In genomic region chr10:58932821-58933314, GRCh38 we compare ENCODE assay signal across 22 cellular contexts.
"Had no signal": no experiment of that assay in that cellular context is flagged by ENCODE, and none has a peak within 500 bp of the region (broad histone marks: within the 10 kb centered on the region; RNA-seq: fewer than 3 reads in every experiment).

No MANE protein-coding gene starts in this region.

- H3K27me3 ChIP-seq: spleen, upper lobe of left lung had no signal

- H3K36me3 Mint-ChIP-seq: brain, immature natural killer cell, natural killer cell had no signal

- H3K27me3 Mint-ChIP-seq: activated B cell treated with CpG ODN at 0.5 μM for 24 hours, brain had no signal

- DNase-seq: activated B cell treated with CpG ODN at 0.5 μM for 24 hours; activated CD4-positive, alpha-beta T cell treated with anti-CD3 and anti-CD28 coated beads for 36 hours; activated CD4-positive, alpha-beta T cell treated with anti-CD3 and anti-CD28 coated beads, Interleukin-2, amount 50 U/mL, for 48 hours; activated gamma-delta T cell; activated naive CD4-positive, alpha-beta T cell treated with anti-CD3 and anti-CD28 coated beads, Interleukin-2, amount 50 U/mL, for 16 hours; activated naive CD8-positive, alpha-beta T cell treated with anti-CD3 and anti-CD28 coated beads, Interleukin-2, amount 50 U/mL, for 24 hours; activated T-cell treated with anti-CD3 and anti-CD28 coated beads, Interleukin-2, amount 50 U/mL, for 72 hours; foreskin fibroblast; immature natural killer cell; left ventricle myocardium inferior; mammary epithelial cell; midbrain; natural killer cell; spleen; stimulated activated CD4-positive, alpha-beta T cell treated with anti-CD3 and anti-CD28 coated beads, Interleukin-4, amount 100 ng/mL, for 1 hour; stimulated activated naive CD4-positive, alpha-beta T cell treated with Interleukin-2 at 50 U/mL for 16 hours; T-helper 9 cell; upper lobe of left lung had no signal

- H3K4me3 Mint-ChIP-seq: activated B cell treated with CpG ODN at 0.5 μM for 24 hours; activated CD4-positive, alpha-beta T cell treated with anti-CD3 and anti-CD28 coated beads for 36 hours; activated naive CD8-positive, alpha-beta T cell treated with anti-CD3 and anti-CD28 coated beads, Interleukin-2, amount 50 U/mL, for 24 hours; activated T-cell treated with anti-CD3 and anti-CD28 coated beads, Interleukin-2, amount 50 U/mL, for 72 hours; brain; immature natural killer cell; natural killer cell had no signal

- H3K36me3 ChIP-seq: left ventricle myocardium inferior, spleen, thoracic aorta, upper lobe of left lung had no signal

- H3K9me3 ChIP-seq: thoracic aorta, upper lobe of left lung had no signal

- H3K27ac ChIP-seq: epithelial cell of prostate, left ventricle myocardium inferior, spleen, thoracic aorta, upper lobe of left lung had no signal

- H3K9me3 Mint-ChIP-seq: activated B cell treated with CpG ODN at 0.5 μM for 24 hours had no signal

- H3K4me1 Mint-ChIP-seq: activated B cell treated with CpG ODN at 0.5 μM for 24 hours; activated CD4-positive, alpha-beta T cell treated with anti-CD3 and anti-CD28 coated beads for 36 hours; activated naive CD8-positive, alpha-beta T cell treated with anti-CD3 and anti-CD28 coated beads, Interleukin-2, amount 50 U/mL, for 24 hours; immature natural killer cell; natural killer cell had no signal

- H3K4me3 ChIP-seq: left ventricle myocardium inferior, spleen, thoracic aorta, upper lobe of left lung had no signal

- H3K4me1 ChIP-seq: left ventricle myocardium inferior, spleen, upper lobe of left lung had no signal

- ATAC-seq: activated CD4-positive, alpha-beta T cell treated with anti-CD3 and anti-CD28 coated beads for 36 hours; activated naive CD8-positive, alpha-beta T cell treated with anti-CD3 and anti-CD28 coated beads, Interleukin-2, amount 50 U/mL, for 24 hours; activated T-cell treated with anti-CD3 and anti-CD28 coated beads, Interleukin-2, amount 50 U/mL, for 72 hours; natural killer cell had no signal

- H3K27ac Mint-ChIP-seq: activated B cell treated with CpG ODN at 0.5 μM for 24 hours; activated CD4-positive, alpha-beta T cell treated with anti-CD3 and anti-CD28 coated beads for 36 hours; activated naive CD8-positive, alpha-beta T cell treated with anti-CD3 and anti-CD28 coated beads, Interleukin-2, amount 50 U/mL, for 24 hours; activated T-cell treated with anti-CD3 and anti-CD28 coated beads, Interleukin-2, amount 50 U/mL, for 72 hours; immature natural killer cell; natural killer cell; progenitor cell of endocrine pancreas had no signal
